Comparison of ENCODE assay signal across 13 cellular contexts in the genomic region with DNA sequence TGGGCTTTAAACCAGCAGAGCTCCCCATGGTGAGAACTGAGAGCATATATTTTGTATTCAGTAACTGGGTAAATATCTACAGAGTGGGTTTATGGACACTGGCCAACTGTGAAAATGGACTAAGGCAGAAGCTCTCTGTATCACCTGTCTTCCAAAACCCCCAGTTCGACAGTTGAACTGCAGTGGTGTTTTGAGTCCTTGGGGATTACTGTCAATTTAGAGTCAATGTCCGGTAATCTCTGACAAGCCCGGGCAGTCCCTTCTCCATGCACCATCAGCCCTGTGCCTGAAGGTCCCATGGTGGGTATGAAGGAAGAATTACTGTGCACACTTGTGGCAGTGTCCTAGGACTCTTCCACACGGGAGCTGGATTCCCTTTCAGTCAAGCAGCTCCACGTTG.
DNase-seq lines count a peak whose midpoint lies in the region; ATAC-seq and TF ChIP-seq lines count a peak whose summit lies in the region.
"Had no signal": no experiment of that assay in that cellular context is flagged by ENCODE, and none has a peak within 500 bp of the region (broad histone marks: within the 10 kb centered on the region; RNA-seq: fewer than 3 reads in every experiment).

No MANE protein-coding gene starts in this region.

- TF ChIP-seq CTCF in GM10266 (IDR thresholded peaks at IDR 0.05; ENCODE audit: control insufficient read depth, insufficient read depth, low read depth, missing control alignments) = no peak
- no peak for TF ChIP-seq CTCF in suprapubic skin (IDR thresholded peaks at IDR 0.05)

- WGBS in suprapubic skin = 66% methylated on average over 5 of the region's 5 CpGs

- H3K4me1 ChIP-seq in suprapubic skin = no peaks in the 10 kb centered on the region

- H3K27ac ChIP-seq in suprapubic skin = no peak overlapping the region
- H3K27ac ChIP-seq: VCaP had no signal

- TF ChIP-seq EP300 in suprapubic skin (IDR thresholded peaks at IDR 0.05) = no peak

- H3K36me3 ChIP-seq in suprapubic skin = no peaks in the 10 kb centered on the region

- ATAC-seq in GM19043 (IDR thresholded peaks at IDR 0.05; ENCODE audit: low read depth, unreplicated experiment) (peak; percentile 84), HG02642 (IDR thresholded peaks at IDR 0.05; ENCODE audit: poor library complexity, unreplicated experiment) (peak; percentile 90), HG03469 (IDR thresholded peaks at IDR 0.05; ENCODE audit: unreplicated experiment) (peak; percentile 49)
- ATAC-seq: stimulated activated naive CD8-positive, alpha-beta T cell treated with anti-CD3 and anti-CD28 coated beads, Interleukin-15, amount 100 ng/mL, for 72 hours had no signal

- peaks cover 20% of the 10 kb centered on the region for H3K27me3 ChIP-seq in suprapubic skin

- H3K9me3 ChIP-seq in suprapubic skin = no peaks in the 10 kb centered on the region

- TF ChIP-seq POLR2A in suprapubic skin (IDR thresholded peaks at IDR 0.05) = no peak

- peak; percentile 34 for DNase-seq in GM10266 (ENCODE audit: extremely low spot score)
- no peak for DNase-seq in dedifferentiated amniotic fluid mesenchymal stem cell (ENCODE audit: extremely low spot score)
- DNase-seq in epidermal melanocyte (ENCODE audit: insufficient read length, low spot score) = no peak
- DNase-seq in suprapubic skin (ENCODE audit: low spot score in 2 of 2) = no peak
- DNase-seq in MV-4-11 (lab: John Stamatoyannopoulos, UW) = no peak
- DNase-seq: hippocampal formation; NCI-H187 treated with DMSO at 0.1 percent for 48 hours; stimulated activated CD4-positive, alpha-beta T cell treated with anti-CD3 and anti-CD28 coated beads, Interleukin-2, amount 100 ng/mL, for 48 hours; stimulated activated naive CD8-positive, alpha-beta T cell treated with anti-CD3 and anti-CD28 coated beads, Interleukin-15, amount 100 ng/mL, for 72 hours had no signal

- no peak overlapping the region for H3K4me3 ChIP-seq in suprapubic skin
